Comparison of ENCODE assay signal across 24 cellular contexts in the genomic region with DNA sequence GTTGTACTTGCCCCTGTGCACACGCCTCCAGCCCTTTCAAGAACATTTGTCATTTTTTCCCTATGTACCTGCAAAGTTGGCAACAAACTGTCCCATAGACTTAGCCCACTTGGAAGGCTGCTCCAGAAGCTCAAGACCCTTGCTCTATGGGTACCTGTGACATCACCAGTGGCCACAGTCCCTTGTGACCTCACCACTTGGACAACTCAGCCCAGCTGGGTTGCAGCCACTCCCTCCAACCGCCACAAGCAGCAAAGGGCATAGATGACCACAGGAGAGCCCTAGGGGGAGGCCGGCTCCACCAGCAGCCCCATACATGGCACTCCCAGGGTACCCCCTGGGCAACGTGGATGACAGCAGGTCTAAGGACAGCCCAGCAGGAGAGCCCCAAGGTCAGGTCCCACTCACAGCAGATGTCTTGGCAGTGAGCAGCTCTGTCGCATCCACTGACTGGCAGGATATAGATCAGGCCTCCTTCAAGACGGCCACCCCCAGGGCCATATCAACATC. TPM values are rescaled to one million over a fixed set of nuclear protein-coding genes. Genes with fewer than 3 reads are reported as not detected.
"Had no signal": no experiment of that assay in that cellular context is flagged by ENCODE, and none has a peak within 500 bp of the region (broad histone marks: within the 10 kb centered on the region; RNA-seq: fewer than 3 reads in every experiment).

Gene TEX44, plus strand, starts transcription at position 229 of the 510 bp plus-strand sequence. Its CDS starts 88 bp downstream, at position 317.

- H3K4me1 Mint-ChIP-seq: immature natural killer cell; naive thymus-derived CD4-positive, alpha-beta T cell; stimulated activated memory B cell treated with anti-CD40 and anti-IgM and Interleukin-4, amounts not matched to agents 10 μg/mL and 1 μg/mL and 100 μg/mL, for 72 hours had no signal

- H3K9me3 Mint-ChIP-seq: dendritic cell treated with granulocyte-macrophage colony-stimulating factor and Interleukin-4, amounts not matched to agents 40 ng/mL and 50 ng/mL, for 4 days; effector memory CD8-positive, alpha-beta T cell; naive thymus-derived CD4-positive, alpha-beta T cell; nephron progenitor cell; stimulated activated memory B cell treated with anti-CD40 and anti-IgM and Interleukin-4, amounts not matched to agents 10 μg/mL and 1 μg/mL and 100 μg/mL, for 72 hours; type B pancreatic cell had no signal

- H3K4me1 ChIP-seq: thyroid gland had no signal

- H3K36me3 ChIP-seq: esophagus squamous epithelium, gastroesophageal sphincter, ovary, spleen, thyroid gland had no signal

- H3K27ac Mint-ChIP-seq: dendritic cell treated with granulocyte-macrophage colony-stimulating factor and Interleukin-4, amounts not matched to agents 40 ng/mL and 50 ng/mL, for 4 days; naive thymus-derived CD4-positive, alpha-beta T cell; nephron progenitor cell; stimulated activated memory B cell treated with anti-CD40 and anti-IgM and Interleukin-4, amounts not matched to agents 10 μg/mL and 1 μg/mL and 100 μg/mL, for 72 hours; type B pancreatic cell had no signal

- ATAC-seq: effector memory CD8-positive, alpha-beta T cell; gastroesophageal sphincter; left ventricle myocardium superior; naive thymus-derived CD4-positive, alpha-beta T cell; right cardiac atrium; stimulated activated memory B cell treated with anti-CD40 and anti-IgM and Interleukin-4, amounts not matched to agents 10 μg/mL and 1 μg/mL and 100 μg/mL, for 72 hours had no signal

- H3K27me3 Mint-ChIP-seq: stimulated activated memory B cell treated with anti-CD40 and anti-IgM and Interleukin-4, amounts not matched to agents 10 μg/mL and 1 μg/mL and 100 μg/mL, for 72 hours; type B pancreatic cell had no signal

- H3K27ac ChIP-seq: gastroesophageal sphincter, ovary, spleen, thyroid gland had no signal

- H3K4me3 Mint-ChIP-seq: dendritic cell treated with granulocyte-macrophage colony-stimulating factor and Interleukin-4, amounts not matched to agents 40 ng/mL and 50 ng/mL, for 4 days; effector memory CD8-positive, alpha-beta T cell; immature natural killer cell; naive thymus-derived CD4-positive, alpha-beta T cell; nephron progenitor cell; stimulated activated memory B cell treated with anti-CD40 and anti-IgM and Interleukin-4, amounts not matched to agents 10 μg/mL and 1 μg/mL and 100 μg/mL, for 72 hours; type B pancreatic cell had no signal

- H3K27me3 ChIP-seq: esophagus squamous epithelium, gastroesophageal sphincter, ovary, spleen, thyroid gland had no signal

- H3K9me3 ChIP-seq: esophagus squamous epithelium, gastroesophageal sphincter, ovary, spleen, thyroid gland had no signal

- H3K4me3 ChIP-seq: esophagus squamous epithelium, gastroesophageal sphincter, lung, ovary, spleen, thyroid gland had no signal

- DNase-seq: effector memory CD8-positive, alpha-beta T cell; esophagus squamous epithelium; foreskin fibroblast; immature natural killer cell; left ventricle myocardium superior; mesendoderm; naive thymus-derived CD4-positive, alpha-beta T cell; nephron progenitor cell; ovary; right cardiac atrium; spleen; stimulated activated CD4-positive, alpha-beta T cell treated with anti-CD3 and anti-CD28 coated beads, Interleukin-15, amount 100 ng/mL, for 24 hours; stimulated activated CD4-positive, alpha-beta T cell treated with anti-CD3 and anti-CD28 coated beads, Interleukin-1b, Interleukin-23, amount 100 ng/mL, for 48 hours; stimulated activated CD4-positive, alpha-beta T cell treated with anti-CD3 and anti-CD28 coated beads, Interleukin-4, amount 100 ng/mL, for 24 hours; thyroid gland had no signal

- H3K36me3 Mint-ChIP-seq: immature natural killer cell; naive thymus-derived CD4-positive, alpha-beta T cell; stimulated activated memory B cell treated with anti-CD40 and anti-IgM and Interleukin-4, amounts not matched to agents 10 μg/mL and 1 μg/mL and 100 μg/mL, for 72 hours; type B pancreatic cell had no signal

RNA-seq across cellular contexts. Expression of gene TEX44, which starts in this region (rescaled TPM):
- total RNA-seq: epithelial cell of proximal tubule; esophagus squamous epithelium; gastroesophageal sphincter; left ventricle myocardium superior; lung; naive thymus-derived CD4-positive, alpha-beta T cell; ovary; posterior vena cava; right cardiac atrium; skeletal muscle tissue; spleen had no signal
- polyA plus RNA-seq: immature natural killer cell; keratinocyte; lung; naive thymus-derived CD4-positive, alpha-beta T cell; ovary; right cardiac atrium; spleen had no signal
